In genomic region chr16:81061855-81062608, GRCh38 we compare ENCODE assay signal across 24 cellular contexts. TPM values are rescaled to one million over a fixed set of nuclear protein-coding genes. Genes with fewer than 3 reads are reported as not detected.
DNase-seq lines count a peak whose midpoint lies in the region; ATAC-seq, FAIRE-seq and TF ChIP-seq lines count a peak whose summit lies in the region.
"Had no signal": no experiment of that assay in that cellular context is flagged by ENCODE, and none has a peak within 500 bp of the region (broad histone marks: within the 10 kb centered on the region; RNA-seq: fewer than 3 reads in every experiment).

No MANE protein-coding gene starts in this region.

- intact Hi-C loops in K562 (cut with micrococcal nuclease) (no loop called here), left ventricle myocardium inferior (cut with micrococcal nuclease) (no loop called here), tibial artery (cut with DNase I; ENCODE audit: low total_unique reads) (no loop called here), PC-3 (cut with micrococcal nuclease) (no loop called here)

- no peak for TF ChIP-seq EP300 in K562 (IDR thresholded peaks at IDR 0.05; ENCODE audit: low read length)

- no peaks in the 10 kb centered on the region for H3K9me1 ChIP-seq in K562 (ENCODE audit: control insufficient read depth, insufficient read depth, low read length)

- no peaks in the 10 kb centered on the region for H3F3A ChIP-seq in PC-3 (ENCODE audit: low read length, unreplicated experiment)

- H3K4me2 ChIP-seq in BLaER1: peak overlapping the region; percentile 78; the same call in 1 of the 2 replicates
- no peak overlapping the region for H3K4me2 ChIP-seq in K562 (ENCODE audit: insufficient read depth, low read length)
- no peak overlapping the region for H3K4me2 ChIP-seq in PC-3 (ENCODE audit: low read length)

- H3K4me1 ChIP-seq in BLaER1: peaks cover 32% of the 10 kb centered on the region
- peaks cover 3 to 5% of the 10 kb centered on the region in 2 experiments; a peak in 3 of 5 replicates for H3K4me1 ChIP-seq in K562 (replicated peaks in 1 of 2; ENCODE audit: control insufficient read depth in 2 of 2, insufficient read depth in 2 of 2, low read length in 2 of 2)
- H3K4me1 ChIP-seq in left ventricle myocardium inferior: peaks cover 4% of the 10 kb centered on the region
- H3K4me1 ChIP-seq in tibial artery: no peaks in the 10 kb centered on the region
- H3K4me1 ChIP-seq in PC-3 (ENCODE audit: insufficient read depth, low read length): peaks cover 11% of the 10 kb centered on the region
- H3K4me1 ChIP-seq: SJCRH30 had no signal

- H3K79me2 ChIP-seq in K562 (ENCODE audit: control insufficient read depth, insufficient read depth, low read length) (no peaks in the 10 kb centered on the region), PC-3 (ENCODE audit: low read length) (no peaks in the 10 kb centered on the region)

- POLR2A ChIA-PET in K562 (lab: Yijun Ruan, JAX) (interaction anchor here (0.6 to 0.7 kb wide), 2 partner anchors 31 to 423 kb away, joined by 3 read pairs; no protein-coding TSS in a partner anchor), PC-3 (lab: Charles Lee; ENCODE audit: unreplicated experiment) (no interaction called here)

- CTCF ChIA-PET in K562 (lab: Yijun Ruan, JAX; ENCODE audit: low intra/inter-chr PET ratio) (no interaction called here), PC-3 (lab: Charles Lee) (no interaction called here)

- H3K9me3 ChIP-seq in BLaER1 (no peaks in the 10 kb centered on the region), K562 (replicated peaks; ENCODE audit: control insufficient read depth, insufficient read depth, low read depth, low read length) (no peaks in the 10 kb centered on the region), left ventricle myocardium inferior (replicated peaks) (no peaks in the 10 kb centered on the region), tibial artery (no peaks in the 10 kb centered on the region), PC-3 (ENCODE audit: low read length) (no peaks in the 10 kb centered on the region)
- H3K9me3 ChIP-seq: SJCRH30 had no signal

- FAIRE-seq in K562 (lab: Jason Lieb, UNC): no peak
- FAIRE-seq: GM18507, HepG2, RCC 7860 had no signal

- TF ChIP-seq RAD21 in K562 (CRISPR knock-in tag; conservative IDR thresholded peaks at IDR 0.05 in 1 of 2, IDR thresholded peaks at IDR 0.05 in 1 of 2): no peak

- no peaks in the 10 kb centered on the region for H3K27me3 ChIP-seq in BLaER1
- H3K27me3 ChIP-seq in K562 (ENCODE audit: control insufficient read depth in 2 of 2, insufficient read depth in 2 of 2, low read length in 2 of 2): no peaks in the 10 kb centered on the region
- no peaks in the 10 kb centered on the region for H3K27me3 ChIP-seq in left ventricle myocardium inferior (ENCODE audit: low read depth)
- no peaks in the 10 kb centered on the region for H3K27me3 ChIP-seq in tibial artery
- no peaks in the 10 kb centered on the region for H3K27me3 ChIP-seq in PC-3 (ENCODE audit: low read length)
- H3K27me3 ChIP-seq: SJCRH30 had no signal

- in situ Hi-C loops in K562 (cut with MboI): no loop called here

- H3K4me3 Mint-ChIP-seq in HFFc6: no peak overlapping the region
- H3K4me3 Mint-ChIP-seq: CD8-positive, alpha-beta memory T cell had no signal

- no peaks in the 10 kb centered on the region for H3K36me3 ChIP-seq in BLaER1
- H3K36me3 ChIP-seq in K562 (ENCODE audit: control insufficient read depth, insufficient read depth, low read length): no peaks in the 10 kb centered on the region
- H3K36me3 ChIP-seq in left ventricle myocardium inferior: no peaks in the 10 kb centered on the region
- no peaks in the 10 kb centered on the region for H3K36me3 ChIP-seq in tibial artery
- H3K36me3 ChIP-seq in PC-3 (ENCODE audit: low read depth, low read length): no peaks in the 10 kb centered on the region
- H3K36me3 ChIP-seq: SJCRH30 had no signal

- no peaks in the 10 kb centered on the region for H3K9me3 Mint-ChIP-seq in HFFc6
- H3K9me3 Mint-ChIP-seq: CD8-positive, alpha-beta memory T cell had no signal

- H3K4me1 Mint-ChIP-seq in HFFc6 (ENCODE audit: low read depth): peaks cover 9% of the 10 kb centered on the region; the same call in 1 of the 2 replicates
- H3K4me1 Mint-ChIP-seq: CD8-positive, alpha-beta memory T cell had no signal

- no peaks in the 10 kb centered on the region for H3K36me3 Mint-ChIP-seq in HFFc6 (ENCODE audit: low read depth)
- H3K36me3 Mint-ChIP-seq: CD8-positive, alpha-beta memory T cell had no signal

- no peak overlapping the region for H3K4me3 ChIP-seq in BLaER1
- H3K4me3 ChIP-seq in K562: no peak overlapping the region
- no peak overlapping the region for H3K4me3 ChIP-seq in left ventricle myocardium inferior
- H3K4me3 ChIP-seq in tibial artery: no peak overlapping the region
- no peak overlapping the region for H3K4me3 ChIP-seq in PC-3 (ENCODE audit: low read length)
- H3K4me3 ChIP-seq: SJCRH30 had no signal

- peak; percentile 45; the same call in 2 of the 3 replicates for ATAC-seq in K562
- no peak for ATAC-seq in PC-3
- ATAC-seq: HepG2 had no signal

- BruUV-seq in K562 (replicated peaks; lab: Mats Ljungman, UMichigan) (no TSS peak), PC-3 (replicated peaks; lab: Mats Ljungman, UMichigan) (no TSS peak)

- H3K9me2 ChIP-seq in PC-3 (replicated peaks; ENCODE audit: low read length): no peaks in the 10 kb centered on the region

- no peak overlapping the region for H2AFZ ChIP-seq in K562 (ENCODE audit: low read depth, low read length)
- H2AFZ ChIP-seq in PC-3 (ENCODE audit: low read length): no peak overlapping the region

- TF ChIP-seq CTCF in HFFc6 (IDR thresholded peaks at IDR 0.05) (peak; percentile 52; the same call in 1 of the 2 replicates), K562 (IDR thresholded peaks at IDR 0.05 in 2 of 3, conservative IDR thresholded peaks at IDR 0.05 in 1 of 3; ENCODE audit: insufficient read depth in 2 of 3, low read depth in 1 of 3, low read length in 3 of 3) (no peak), left ventricle myocardium inferior (IDR thresholded peaks at IDR 0.05; ENCODE audit: borderline replicate concordance) (no peak), tibial artery (IDR thresholded peaks at IDR 0.05) (no peak), PC-3 (conservative IDR thresholded peaks at IDR 0.05; ENCODE audit: low read depth, low read length) (no peak)

- no peak for TF ChIP-seq POLR2A in K562 (conservative IDR thresholded peaks at IDR 0.05)

- H3K9ac ChIP-seq in BLaER1 (no peak overlapping the region), K562 (ENCODE audit: insufficient read depth in 1 of 2, low read depth in 2 of 2, low read length in 2 of 2) (peak overlapping the region in 1 of 2 experiments; percentile 75; a peak in 2 of 4 replicates), PC-3 (ENCODE audit: low read length) (no peak overlapping the region)

- DNase-seq in HFFc6: no peak
- DNase-seq in K562 (ENCODE audit: extremely low read depth in 1 of 4, low spot score in 3 of 4): no peak
- peak; percentile 7 for DNase-seq in left kidney (ENCODE audit: low read depth, low spot score)
- no peak for DNase-seq in left ventricle myocardium inferior
- DNase-seq in T-helper 2 cell: no peak
- DNase-seq in tibial artery: no peak
- DNase-seq in PC-3: no peak
- DNase-seq: 8988T; Calu3; CD8-positive, alpha-beta memory T cell; DMS153; KG1; NCI-H1092 treated with DMSO at 0.1 percent for 48 hours; NCI-H1436 treated with DMSO at 0.1 percent for 48 hours; NCI-H1930; NCI-H226; NCI-H510A treated with DMSO at 0.1 percent for 48 hours; NCI-H748 treated with DMSO at 0.1 percent for 48 hours; SJCRH30 had no signal

- 45% methylated on average over 10 of the region's 10 CpGs for whole genome bisulfite sequencing in K562 (ENCODE audit: insufficient coverage, low coverage, missing lambda C conversion rate)

- H4K20me1 ChIP-seq in BLaER1: no peaks in the 10 kb centered on the region
- H4K20me1 ChIP-seq in K562 (replicated peaks; ENCODE audit: control insufficient read depth, insufficient read depth, low read length): no peaks in the 10 kb centered on the region
- no peaks in the 10 kb centered on the region for H4K20me1 ChIP-seq in PC-3 (ENCODE audit: low read length)

- H3K27ac ChIP-seq in BLaER1 (no peak overlapping the region), K562 (ENCODE audit: extremely low read depth, low read depth, low read length) (no peak overlapping the region), left ventricle myocardium inferior (replicated peaks) (no peak overlapping the region), tibial artery (no peak overlapping the region), PC-3 (ENCODE audit: low read length) (no peak overlapping the region)
- H3K27ac ChIP-seq: C4-2B, SJCRH30 had no signal

- H3K27me3 Mint-ChIP-seq in HFFc6 (ENCODE audit: insufficient read depth): no peaks in the 10 kb centered on the region
- H3K27me3 Mint-ChIP-seq: CD8-positive, alpha-beta memory T cell had no signal

- H3K27ac Mint-ChIP-seq in HFFc6: no peak overlapping the region
- H3K27ac Mint-ChIP-seq: CD8-positive, alpha-beta memory T cell had no signal

RNA-seq across cellular contexts. Expression of gene C16orf46, which starts 15.0 kb away (rescaled TPM):
- total RNA-seq in HFFc6 (2021; fragmentation: NEBNext Ultra II Directional; extraction: Animal tissue kit (Norgen Biotek cat#: 25700)): 1 to 10 TPM in 1 of 6 experiments, under 1 TPM in 5; 0.23 to 1.2 (median 0.35) TPM
- total RNA-seq in K562 (2011; cell fraction: chromatin; rRNA removed; ENCODE audit: low replicate concordance): 1.1 and 1.4 TPM in 2 replicates
- total RNA-seq in K562 (2011; cell fraction: nucleolus; rRNA removed): 0.26 and 0.67 TPM in 2 replicates
- total RNA-seq in K562 (2011; cell fraction: nucleoplasm; rRNA removed): 0.53 and 0.81 TPM in 2 replicates
- total RNA-seq in K562 (2014; rRNA removed) (0.54 TPM in 1 of 2 replicates, not detected in the other), K562 (2014; rRNA removed; fragmentation: Illumina TruSeq; extraction: Trizol) (0.19 TPM in 1 of 2 replicates, not detected in the other), K562 (2015; rRNA removed; fragmentation: Illumina TruSeq; extraction: Trizol) (0.23 and 0.33 TPM in 2 replicates), K562 (2021) (0.47 and 1.0 TPM in 2 replicates), left ventricle myocardium inferior (0.88 TPM), PC-3 (2014; rRNA removed) (0.73 TPM in 1 of 2 replicates, not detected in the other)
- polyA plus RNA-seq in K562 (2011; rRNA removed) (0.35 and 0.36 TPM in 2 replicates), K562 (2014; fragmentation: Illumina TruSeq; extraction: Trizol) (0.98 TPM in 1 of 2 replicates, not detected in the other), K562 (2014; fragmentation: Nextera tagmentation; extraction: Ambion mirVana) (under 1 TPM; 0.10 to 0.13 TPM), K562 (2014; rRNA removed) (0.52 and 1.7 TPM in 2 replicates)
- 0.62 and 0.63 TPM in 2 replicates for polyA plus RNA-seq in K562 (2011; cell fraction: cytosol; rRNA removed)
- 0.31 and 1.1 TPM in 2 replicates for polyA plus RNA-seq in K562 (2011; cell fraction: nucleus; rRNA removed)
- 0.98 and 1.7 TPM in 2 replicates for polyA plus RNA-seq in K562 (2012)
- polyA minus RNA-seq in K562 (2011; rRNA and poly(A)+ RNA removed): 0.18 TPM in 1 of 2 replicates, not detected in the other
- not detected in 2 replicates for polyA minus RNA-seq in K562 (2011; cell fraction: cytosol; rRNA and poly(A)+ RNA removed)
- not detected in 2 replicates for polyA minus RNA-seq in K562 (2011; cell fraction: nucleus; rRNA and poly(A)+ RNA removed)

RNA-seq across cellular contexts. Expression of gene ATMIN, which starts 26.4 kb away (rescaled TPM):
- total RNA-seq in HFFc6 (2021; fragmentation: NEBNext Ultra II Directional; extraction: Animal tissue kit (Norgen Biotek cat#: 25700)): 10 to 100 TPM; 24.3 to 35.6 (median 29.7) TPM
- total RNA-seq in K562 (2011; cell fraction: chromatin; rRNA removed; ENCODE audit: low replicate concordance): 22.3 and 56.7 TPM in 2 replicates
- 18.6 and 19.5 TPM in 2 replicates for total RNA-seq in K562 (2011; cell fraction: nucleolus; rRNA removed)
- 27.1 and 32.0 TPM in 2 replicates for total RNA-seq in K562 (2011; cell fraction: nucleoplasm; rRNA removed)
- total RNA-seq in K562 (2014; rRNA removed): 16.5 and 20.5 TPM in 2 replicates
- 35.3 and 38.8 TPM in 2 replicates for total RNA-seq in K562 (2014; rRNA removed; fragmentation: Illumina TruSeq; extraction: Trizol)
- 39.4 and 40.9 TPM in 2 replicates for total RNA-seq in K562 (2015; rRNA removed; fragmentation: Illumina TruSeq; extraction: Trizol)
- 22.5 and 23.4 TPM in 2 replicates for total RNA-seq in K562 (2021)
- 21.3 and 29.2 TPM in 2 replicates for polyA plus RNA-seq in K562 (2011; rRNA removed)
- 12.2 and 16.4 TPM in 2 replicates for polyA plus RNA-seq in K562 (2011; cell fraction: cytosol; rRNA removed)
- polyA plus RNA-seq in K562 (2011; cell fraction: nucleus; rRNA removed): 16.4 and 17.0 TPM in 2 replicates
- polyA plus RNA-seq in K562 (2012): 13.7 and 17.9 TPM in 2 replicates
- 28.1 and 31.3 TPM in 2 replicates for polyA plus RNA-seq in K562 (2014; fragmentation: Illumina TruSeq; extraction: Trizol)
- 1 to 10 TPM; 6.7 to 7.8 TPM for polyA plus RNA-seq in K562 (2014; fragmentation: Nextera tagmentation; extraction: Ambion mirVana)
- polyA plus RNA-seq in K562 (2014; rRNA removed): 15.3 and 19.3 TPM in 2 replicates
- polyA minus RNA-seq in K562 (2011; rRNA and poly(A)+ RNA removed): 32.5 and 37.6 TPM in 2 replicates
- 8.8 and 16.4 TPM in 2 replicates for polyA minus RNA-seq in K562 (2011; cell fraction: cytosol; rRNA and poly(A)+ RNA removed)
- polyA minus RNA-seq in K562 (2011; cell fraction: nucleus; rRNA and poly(A)+ RNA removed): 13.1 and 24.1 TPM in 2 replicates
- total RNA-seq in left ventricle myocardium inferior: 22.0 TPM
- total RNA-seq in PC-3 (2014; rRNA removed): 34.7 and 35.4 TPM in 2 replicates

RNA-seq across cellular contexts. Expression of gene GCSH, which starts 34.2 kb away (rescaled TPM):
- 10 to 100 TPM; 23.6 to 36.1 (median 31.3) TPM for total RNA-seq in HFFc6 (2021; fragmentation: NEBNext Ultra II Directional; extraction: Animal tissue kit (Norgen Biotek cat#: 25700))
- total RNA-seq in K562 (2011; cell fraction: chromatin; rRNA removed; ENCODE audit: low replicate concordance): 13.7 and 40.7 TPM in 2 replicates
- total RNA-seq in K562 (2011; cell fraction: nucleolus; rRNA removed): 12.3 and 14.3 TPM in 2 replicates
- 27.1 and 44.8 TPM in 2 replicates for total RNA-seq in K562 (2011; cell fraction: nucleoplasm; rRNA removed)
- 61.0 and 69.3 TPM in 2 replicates for total RNA-seq in K562 (2014; rRNA removed)
- 121 and 129 TPM in 2 replicates for total RNA-seq in K562 (2014; rRNA removed; fragmentation: Illumina TruSeq; extraction: Trizol)
- total RNA-seq in K562 (2015; rRNA removed; fragmentation: Illumina TruSeq; extraction: Trizol): 108 and 119 TPM in 2 replicates
- 89.0 and 89.7 TPM in 2 replicates for total RNA-seq in K562 (2021)
- polyA plus RNA-seq in K562 (2011; rRNA removed): 33.2 and 61.1 TPM in 2 replicates
- 17.5 and 17.8 TPM in 2 replicates for polyA plus RNA-seq in K562 (2011; cell fraction: cytosol; rRNA removed)
- polyA plus RNA-seq in K562 (2011; cell fraction: nucleus; rRNA removed): 11.1 and 13.3 TPM in 2 replicates
- 42.4 and 83.6 TPM in 2 replicates for polyA plus RNA-seq in K562 (2012)
- polyA plus RNA-seq in K562 (2014; fragmentation: Illumina TruSeq; extraction: Trizol): 94.4 and 109 TPM in 2 replicates
- 10 to 100 TPM; 35.0 to 35.2 TPM for polyA plus RNA-seq in K562 (2014; fragmentation: Nextera tagmentation; extraction: Ambion mirVana)
- 115 TPM in 2 replicates for polyA plus RNA-seq in K562 (2014; rRNA removed)
- 18.0 and 18.4 TPM in 2 replicates for polyA minus RNA-seq in K562 (2011; rRNA and poly(A)+ RNA removed)
- 19.1 and 20.1 TPM in 2 replicates for polyA minus RNA-seq in K562 (2011; cell fraction: cytosol; rRNA and poly(A)+ RNA removed)
- 8.9 and 13.0 TPM in 2 replicates for polyA minus RNA-seq in K562 (2011; cell fraction: nucleus; rRNA and poly(A)+ RNA removed)
- 47.5 TPM for total RNA-seq in left ventricle myocardium inferior
- total RNA-seq in PC-3 (2014; rRNA removed): 36.1 and 47.5 TPM in 2 replicates

RNA-seq across cellular contexts. Expression of gene CENPN, which starts 55.0 kb away (rescaled TPM):
- 10 to 100 TPM; 32.3 to 52.3 (median 50.8) TPM for total RNA-seq in HFFc6 (2021; fragmentation: NEBNext Ultra II Directional; extraction: Animal tissue kit (Norgen Biotek cat#: 25700))
- 44.6 and 60.6 TPM in 2 replicates for total RNA-seq in K562 (2011; cell fraction: chromatin; rRNA removed; ENCODE audit: low replicate concordance)
- total RNA-seq in K562 (2011; cell fraction: nucleolus; rRNA removed): 31.3 and 39.4 TPM in 2 replicates
- total RNA-seq in K562 (2011; cell fraction: nucleoplasm; rRNA removed): 28.4 and 36.6 TPM in 2 replicates
- total RNA-seq in K562 (2014; rRNA removed): 64.6 and 140 TPM in 2 replicates
- total RNA-seq in K562 (2014; rRNA removed; fragmentation: Illumina TruSeq; extraction: Trizol): 161 and 186 TPM in 2 replicates
- total RNA-seq in K562 (2015; rRNA removed; fragmentation: Illumina TruSeq; extraction: Trizol): 103 and 106 TPM in 2 replicates
- 87.6 and 92.3 TPM in 2 replicates for total RNA-seq in K562 (2021)
- 95.8 and 123 TPM in 2 replicates for polyA plus RNA-seq in K562 (2011; rRNA removed)
- polyA plus RNA-seq in K562 (2011; cell fraction: cytosol; rRNA removed): 36.0 and 53.1 TPM in 2 replicates
- polyA plus RNA-seq in K562 (2011; cell fraction: nucleus; rRNA removed): 27.2 and 47.1 TPM in 2 replicates
- 92.4 and 304 TPM in 2 replicates for polyA plus RNA-seq in K562 (2012)
- polyA plus RNA-seq in K562 (2014; fragmentation: Illumina TruSeq; extraction: Trizol): 140 and 158 TPM in 2 replicates
- 100 to 1,000 TPM; 343 to 384 TPM for polyA plus RNA-seq in K562 (2014; fragmentation: Nextera tagmentation; extraction: Ambion mirVana)
- polyA plus RNA-seq in K562 (2014; rRNA removed): 209 and 279 TPM in 2 replicates
- 92.7 and 93.9 TPM in 2 replicates for polyA minus RNA-seq in K562 (2011; rRNA and poly(A)+ RNA removed)
- 42.0 and 48.2 TPM in 2 replicates for polyA minus RNA-seq in K562 (2011; cell fraction: cytosol; rRNA and poly(A)+ RNA removed)
- 28.3 and 30.8 TPM in 2 replicates for polyA minus RNA-seq in K562 (2011; cell fraction: nucleus; rRNA and poly(A)+ RNA removed)
- 7.9 TPM for total RNA-seq in left ventricle myocardium inferior
- total RNA-seq in PC-3 (2014; rRNA removed): 60.9 and 63.1 TPM in 2 replicates

RNA-seq across cellular contexts. Expression of gene CMC2, which starts 55.3 kb away (rescaled TPM):
- total RNA-seq in HFFc6 (2021; fragmentation: NEBNext Ultra II Directional; extraction: Animal tissue kit (Norgen Biotek cat#: 25700)): 10 to 100 TPM; 64.7 to 82.7 (median 74.8) TPM
- total RNA-seq in K562 (2011; cell fraction: chromatin; rRNA removed; ENCODE audit: low replicate concordance): 47.9 and 97.0 TPM in 2 replicates
- 47.9 and 67.9 TPM in 2 replicates for total RNA-seq in K562 (2011; cell fraction: nucleolus; rRNA removed)
- total RNA-seq in K562 (2011; cell fraction: nucleoplasm; rRNA removed): 50.2 and 70.3 TPM in 2 replicates
- total RNA-seq in K562 (2014; rRNA removed): 122 and 192 TPM in 2 replicates
- 144 and 165 TPM in 2 replicates for total RNA-seq in K562 (2014; rRNA removed; fragmentation: Illumina TruSeq; extraction: Trizol)
- 124 and 143 TPM in 2 replicates for total RNA-seq in K562 (2015; rRNA removed; fragmentation: Illumina TruSeq; extraction: Trizol)
- total RNA-seq in K562 (2021): 166 and 189 TPM in 2 replicates
- 224 and 304 TPM in 2 replicates for polyA plus RNA-seq in K562 (2011; rRNA removed)
- 185 and 294 TPM in 2 replicates for polyA plus RNA-seq in K562 (2011; cell fraction: cytosol; rRNA removed)
- 100 and 142 TPM in 2 replicates for polyA plus RNA-seq in K562 (2011; cell fraction: nucleus; rRNA removed)
- polyA plus RNA-seq in K562 (2012): 144 and 242 TPM in 2 replicates
- 172 and 255 TPM in 2 replicates for polyA plus RNA-seq in K562 (2014; fragmentation: Illumina TruSeq; extraction: Trizol)
- 100 to 1,000 TPM; 434 to 501 TPM for polyA plus RNA-seq in K562 (2014; fragmentation: Nextera tagmentation; extraction: Ambion mirVana)
- 230 and 250 TPM in 2 replicates for polyA plus RNA-seq in K562 (2014; rRNA removed)
- polyA minus RNA-seq in K562 (2011; rRNA and poly(A)+ RNA removed): 73.7 and 81.3 TPM in 2 replicates
- 37.5 and 45.1 TPM in 2 replicates for polyA minus RNA-seq in K562 (2011; cell fraction: cytosol; rRNA and poly(A)+ RNA removed)
- polyA minus RNA-seq in K562 (2011; cell fraction: nucleus; rRNA and poly(A)+ RNA removed): 59.8 and 62.9 TPM in 2 replicates
- 136 TPM for total RNA-seq in left ventricle myocardium inferior
- 75.3 and 86.2 TPM in 2 replicates for total RNA-seq in PC-3 (2014; rRNA removed)
